ENCODE assay signal across 1 cellular context in the genomic region with DNA sequence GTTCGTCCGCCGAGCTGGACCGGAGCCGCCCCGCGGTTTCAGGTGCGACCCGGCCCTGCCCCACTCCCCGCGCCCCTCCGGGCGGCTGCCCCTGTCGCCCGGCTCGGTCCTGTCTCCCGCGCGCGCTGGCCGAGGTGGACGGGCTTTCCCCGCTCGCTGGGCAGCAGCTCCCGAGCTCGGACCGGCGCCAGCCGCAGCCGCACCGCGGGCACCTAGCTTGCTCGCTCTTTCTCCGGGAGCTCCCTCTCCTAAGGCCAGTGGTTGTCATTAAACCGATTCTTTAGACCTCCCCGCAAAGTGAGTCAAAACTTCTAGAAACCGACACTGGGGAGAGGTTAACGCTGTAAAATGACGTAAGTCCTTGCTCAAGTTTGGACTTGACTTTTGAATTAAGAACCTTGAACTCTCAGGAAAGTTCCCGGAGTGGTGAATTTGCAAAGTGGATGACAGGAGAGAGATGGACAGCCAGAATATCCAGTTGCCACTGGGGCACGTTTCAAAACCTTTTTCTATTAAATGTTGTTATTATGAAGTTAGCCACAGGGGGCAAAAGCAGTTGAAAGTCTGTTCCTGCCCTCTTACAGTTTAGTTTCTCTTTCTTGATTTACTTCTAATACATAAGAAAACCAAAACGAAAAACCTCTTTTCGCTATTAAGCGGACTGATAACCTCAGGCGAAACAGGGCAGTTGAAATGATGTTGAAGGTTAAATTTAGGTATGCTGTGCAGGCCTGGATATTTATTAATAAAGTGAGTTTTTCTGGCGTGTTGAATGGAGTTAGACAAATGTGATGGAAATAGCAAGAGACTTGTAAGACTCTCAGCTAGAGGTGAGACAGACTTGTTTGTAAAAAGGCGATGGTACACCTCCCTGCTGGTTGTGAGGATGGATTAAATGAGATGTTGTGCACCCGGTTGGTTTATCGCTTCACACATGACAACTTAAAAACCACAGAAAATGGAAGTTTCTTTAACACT.
TF ChIP-seq lines count a peak whose summit lies in the region.

No MANE protein-coding gene starts in this region.

TF ChIP-seq in GM12878, 131 proteins besides CTCF, POLR2A, EP300 and RAD21 (continued from another document):
- TF ChIP-seq NFIC (IDR thresholded peaks at IDR 0.05; ENCODE audit: low read depth, low read length) (0 out of 2 replicates have a peak, but pooled peaks have one; percentile 44), CHD1 (IDR thresholded peaks at IDR 0.05; ENCODE audit: low read depth, low read length) (no peak), MEF2A (IDR thresholded peaks at IDR 0.05; ENCODE audit: insufficient read depth, low read depth, low read length) (0 out of 2 replicates have a peak, but pooled peaks have one; percentile 39), CBX5 (IDR thresholded peaks at IDR 0.05; ENCODE audit: low read depth) (0 out of 2 replicates have a peak, but pooled peaks have one; percentile 62), SIN3A (IDR thresholded peaks at IDR 0.05; ENCODE audit: low read depth, low read length) (peak; percentile 64; the same call in 1 of the 2 replicates), RCOR1 (conservative IDR thresholded peaks at IDR 0.05; ENCODE audit: low read depth, low read length) (no peak), NFYA (IDR thresholded peaks at IDR 0.05; ENCODE audit: borderline replicate concordance, low read depth, low read length) (no peak), HCFC1 (IDR thresholded peaks at IDR 0.05; ENCODE audit: low read length) (no peak; the same call in 1 of the 2 replicates), NR2C2 (IDR thresholded peaks at IDR 0.05; ENCODE audit: borderline replicate concordance, control insufficient read depth, insufficient read length, low read depth) (no peak), JUND (IDR thresholded peaks at IDR 0.05; ENCODE audit: low read depth, low read length) (0 out of 2 replicates have a peak, but pooled peaks have one; percentile 37), RB1 (IDR thresholded peaks at IDR 0.05; ENCODE audit: borderline replicate concordance) (no peak), RAD51 (IDR thresholded peaks at IDR 0.05) (0 out of 2 replicates have a peak, but pooled peaks have one; percentile 29), ZNF622 (IDR thresholded peaks at IDR 0.05) (no peak), CHD4 (IDR thresholded peaks at IDR 0.05) (no peak), SRF (IDR thresholded peaks at IDR 0.05; ENCODE audit: low read depth in 2 of 2, low read length in 2 of 2) (no peak), PAX8 (IDR thresholded peaks at IDR 0.05) (no peak), SMAD1 (IDR thresholded peaks at IDR 0.05; ENCODE audit: low read depth, partially characterized antibody) (peak; percentile 73), ZNF217 (IDR thresholded peaks at IDR 0.05) (no peak), KAT2A (conservative IDR thresholded peaks at IDR 0.05; ENCODE audit: control insufficient read depth, low read depth, low read length) (no peak), MEF2B (IDR thresholded peaks at IDR 0.05; ENCODE audit: partially characterized antibody, poor library complexity, severe bottlenecking) (peak; percentile 27), TARDBP (IDR thresholded peaks at IDR 0.05; ENCODE audit: borderline replicate concordance) (no peak), KLF5 (IDR thresholded peaks at IDR 0.05; ENCODE audit: partially characterized antibody) (no peak)
- TF ChIP-seq, protein P1, sequence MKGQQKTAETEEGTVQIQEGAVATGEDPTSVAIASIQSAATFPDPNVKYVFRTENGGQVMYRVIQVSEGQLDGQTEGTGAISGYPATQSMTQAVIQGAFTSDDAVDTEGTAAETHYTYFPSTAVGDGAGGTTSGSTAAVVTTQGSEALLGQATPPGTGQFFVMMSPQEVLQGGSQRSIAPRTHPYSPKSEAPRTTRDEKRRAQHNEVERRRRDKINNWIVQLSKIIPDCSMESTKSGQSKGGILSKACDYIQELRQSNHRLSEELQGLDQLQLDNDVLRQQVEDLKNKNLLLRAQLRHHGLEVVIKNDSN (IDR thresholded peaks at IDR 0.05; ENCODE audit: borderline replicate concordance, extremely low read length, insufficient read depth, low read depth, low read length): no peak
- TF ChIP-seq, protein P2, sequence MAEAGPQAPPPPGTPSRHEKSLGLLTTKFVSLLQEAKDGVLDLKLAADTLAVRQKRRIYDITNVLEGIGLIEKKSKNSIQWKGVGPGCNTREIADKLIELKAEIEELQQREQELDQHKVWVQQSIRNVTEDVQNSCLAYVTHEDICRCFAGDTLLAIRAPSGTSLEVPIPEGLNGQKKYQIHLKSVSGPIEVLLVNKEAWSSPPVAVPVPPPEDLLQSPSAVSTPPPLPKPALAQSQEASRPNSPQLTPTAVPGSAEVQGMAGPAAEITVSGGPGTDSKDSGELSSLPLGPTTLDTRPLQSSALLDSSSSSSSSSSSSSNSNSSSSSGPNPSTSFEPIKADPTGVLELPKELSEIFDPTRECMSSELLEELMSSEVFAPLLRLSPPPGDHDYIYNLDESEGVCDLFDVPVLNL (IDR thresholded peaks at IDR 0.05; ENCODE audit: low read depth, low read length): 0 out of 2 replicates have a peak, but pooled peaks have one; percentile 37
- TF ChIP-seq, protein P3, sequence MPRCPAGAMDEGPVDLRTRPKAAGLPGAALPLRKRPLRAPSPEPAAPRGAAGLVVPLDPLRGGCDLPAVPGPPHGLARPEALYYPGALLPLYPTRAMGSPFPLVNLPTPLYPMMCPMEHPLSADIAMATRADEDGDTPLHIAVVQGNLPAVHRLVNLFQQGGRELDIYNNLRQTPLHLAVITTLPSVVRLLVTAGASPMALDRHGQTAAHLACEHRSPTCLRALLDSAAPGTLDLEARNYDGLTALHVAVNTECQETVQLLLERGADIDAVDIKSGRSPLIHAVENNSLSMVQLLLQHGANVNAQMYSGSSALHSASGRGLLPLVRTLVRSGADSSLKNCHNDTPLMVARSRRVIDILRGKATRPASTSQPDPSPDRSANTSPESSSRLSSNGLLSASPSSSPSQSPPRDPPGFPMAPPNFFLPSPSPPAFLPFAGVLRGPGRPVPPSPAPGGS (IDR thresholded peaks at IDR 0.05; ENCODE audit: borderline replicate concordance, insufficient read depth, low read depth, low read length, poor library complexity, severe bottlenecking): no peak
- TF ChIP-seq, protein P4, sequence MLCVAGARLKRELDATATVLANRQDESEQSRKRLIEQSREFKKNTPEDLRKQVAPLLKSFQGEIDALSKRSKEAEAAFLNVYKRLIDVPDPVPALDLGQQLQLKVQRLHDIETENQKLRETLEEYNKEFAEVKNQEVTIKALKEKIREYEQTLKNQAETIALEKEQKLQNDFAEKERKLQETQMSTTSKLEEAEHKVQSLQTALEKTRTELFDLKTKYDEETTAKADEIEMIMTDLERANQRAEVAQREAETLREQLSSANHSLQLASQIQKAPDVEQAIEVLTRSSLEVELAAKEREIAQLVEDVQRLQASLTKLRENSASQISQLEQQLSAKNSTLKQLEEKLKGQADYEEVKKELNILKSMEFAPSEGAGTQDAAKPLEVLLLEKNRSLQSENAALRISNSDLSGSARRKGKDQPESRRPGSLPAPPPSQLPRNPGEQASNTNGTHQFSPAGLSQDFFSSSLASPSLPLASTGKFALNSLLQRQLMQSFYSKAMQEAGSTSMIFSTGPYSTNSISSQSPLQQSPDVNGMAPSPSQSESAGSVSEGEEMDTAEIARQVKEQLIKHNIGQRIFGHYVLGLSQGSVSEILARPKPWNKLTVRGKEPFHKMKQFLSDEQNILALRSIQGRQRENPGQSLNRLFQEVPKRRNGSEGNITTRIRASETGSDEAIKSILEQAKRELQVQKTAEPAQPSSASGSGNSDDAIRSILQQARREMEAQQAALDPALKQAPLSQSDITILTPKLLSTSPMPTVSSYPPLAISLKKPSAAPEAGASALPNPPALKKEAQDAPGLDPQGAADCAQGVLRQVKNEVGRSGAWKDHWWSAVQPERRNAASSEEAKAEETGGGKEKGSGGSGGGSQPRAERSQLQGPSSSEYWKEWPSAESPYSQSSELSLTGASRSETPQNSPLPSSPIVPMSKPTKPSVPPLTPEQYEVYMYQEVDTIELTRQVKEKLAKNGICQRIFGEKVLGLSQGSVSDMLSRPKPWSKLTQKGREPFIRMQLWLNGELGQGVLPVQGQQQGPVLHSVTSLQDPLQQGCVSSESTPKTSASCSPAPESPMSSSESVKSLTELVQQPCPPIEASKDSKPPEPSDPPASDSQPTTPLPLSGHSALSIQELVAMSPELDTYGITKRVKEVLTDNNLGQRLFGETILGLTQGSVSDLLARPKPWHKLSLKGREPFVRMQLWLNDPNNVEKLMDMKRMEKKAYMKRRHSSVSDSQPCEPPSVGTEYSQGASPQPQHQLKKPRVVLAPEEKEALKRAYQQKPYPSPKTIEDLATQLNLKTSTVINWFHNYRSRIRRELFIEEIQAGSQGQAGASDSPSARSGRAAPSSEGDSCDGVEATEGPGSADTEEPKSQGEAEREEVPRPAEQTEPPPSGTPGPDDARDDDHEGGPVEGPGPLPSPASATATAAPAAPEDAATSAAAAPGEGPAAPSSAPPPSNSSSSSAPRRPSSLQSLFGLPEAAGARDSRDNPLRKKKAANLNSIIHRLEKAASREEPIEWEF (IDR thresholded peaks at IDR 0.05; ENCODE audit: insufficient replicate concordance, low read depth, low read length): no peak
- TF ChIP-seq, protein P5, sequence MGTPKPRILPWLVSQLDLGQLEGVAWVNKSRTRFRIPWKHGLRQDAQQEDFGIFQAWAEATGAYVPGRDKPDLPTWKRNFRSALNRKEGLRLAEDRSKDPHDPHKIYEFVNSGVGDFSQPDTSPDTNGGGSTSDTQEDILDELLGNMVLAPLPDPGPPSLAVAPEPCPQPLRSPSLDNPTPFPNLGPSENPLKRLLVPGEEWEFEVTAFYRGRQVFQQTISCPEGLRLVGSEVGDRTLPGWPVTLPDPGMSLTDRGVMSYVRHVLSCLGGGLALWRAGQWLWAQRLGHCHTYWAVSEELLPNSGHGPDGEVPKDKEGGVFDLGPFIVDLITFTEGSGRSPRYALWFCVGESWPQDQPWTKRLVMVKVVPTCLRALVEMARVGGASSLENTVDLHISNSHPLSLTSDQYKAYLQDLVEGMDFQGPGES (IDR thresholded peaks at IDR 0.05): no peak
